Comparison of ENCODE assay signal across 17 cellular contexts in genomic region chr13:113321546-113321945, GRCh38. TPM values are rescaled to one million over a fixed set of nuclear protein-coding genes. Genes with fewer than 3 reads are reported as not detected.
A peak's percentile ranks its signal among the peaks of the same experiment; 100 is the strongest.
DNase-seq lines count a peak whose midpoint lies in the region; ATAC-seq, FAIRE-seq and TF ChIP-seq lines count a peak whose summit lies in the region.
"Had no signal": no experiment of that assay in that cellular context is flagged by ENCODE, and none has a peak within 500 bp of the region (broad histone marks: within the 10 kb centered on the region; RNA-seq: fewer than 3 reads in every experiment).

No MANE protein-coding gene starts in this region.

- no peak for TF ChIP-seq EP300 in K562 (IDR thresholded peaks at IDR 0.05; ENCODE audit: low read length)

- TF ChIP-seq CTCF in K562 (IDR thresholded peaks at IDR 0.05 in 2 of 3, conservative IDR thresholded peaks at IDR 0.05 in 1 of 3; ENCODE audit: insufficient read depth in 2 of 3, low read depth in 1 of 3, low read length in 3 of 3) (no peak), osteoblast (IDR thresholded peaks at IDR 0.05; ENCODE audit: extremely low read depth, low read depth, low read length) (no peak), vagina (IDR thresholded peaks at IDR 0.05) (no peak)

- H4K20me1 ChIP-seq in K562 (replicated peaks; ENCODE audit: control insufficient read depth, insufficient read depth, low read length) (no peaks in the 10 kb centered on the region), osteoblast (ENCODE audit: insufficient read depth, low read length) (peaks cover 9% of the 10 kb centered on the region)

- no peaks in the 10 kb centered on the region; a peak in 1 of 5 replicates for H3K4me1 ChIP-seq in K562 (replicated peaks in 1 of 2; ENCODE audit: control insufficient read depth in 2 of 2, insufficient read depth in 2 of 2, low read length in 2 of 2)
- no peaks in the 10 kb centered on the region for H3K4me1 ChIP-seq in osteoblast (ENCODE audit: insufficient read depth, low read length)
- H3K4me1 ChIP-seq in vagina: no peaks in the 10 kb centered on the region

- H3K79me2 ChIP-seq in K562 (ENCODE audit: control insufficient read depth, insufficient read depth, low read length) (no peaks in the 10 kb centered on the region), osteoblast (ENCODE audit: insufficient read depth, low read length) (peaks cover 30% of the 10 kb centered on the region)

- intact Hi-C loops in K562 (cut with micrococcal nuclease) (no loop called here), left colon (cut with DNase I, micrococcal nuclease) (no loop called here), vagina (cut with DNase I) (no loop called here)

- no peak for FAIRE-seq in K562 (lab: Jason Lieb, UNC)
- FAIRE-seq: A204.1, GM12878, HTR-8/SVneo had no signal

- CTCF ChIA-PET in K562 (lab: Yijun Ruan, JAX; ENCODE audit: low intra/inter-chr PET ratio): no interaction called here

- TF ChIP-seq RAD21 in K562 (CRISPR knock-in tag; conservative IDR thresholded peaks at IDR 0.05 in 1 of 2, IDR thresholded peaks at IDR 0.05 in 1 of 2): no peak

- in situ Hi-C loops in K562 (cut with MboI): no loop called here

- DNase-seq in H7 (peak; percentile 52), K562 (ENCODE audit: extremely low read depth in 1 of 4, low spot score in 3 of 4) (no peak), left colon (no peak), osteoblast (ENCODE audit: insufficient read length, low spot score, missing footprints) (peak; percentile 37), vagina (ENCODE audit: extremely low spot score in 2 of 2) (no peak), NCI-H2196 (lab: John Stamatoyannopoulos, UW; ENCODE audit: unreplicated experiment) (no peak)
- DNase-seq: C1 segment of cervical spinal cord; CD4-positive, alpha-beta memory T cell; DMS79; GM23248; HCEC 1CT; HFFc6 had no signal

- H3K36me3 ChIP-seq in H7 (replicated peaks; ENCODE audit: control insufficient read depth, insufficient read depth, low read length) (peaks cover 13% of the 10 kb centered on the region), K562 (ENCODE audit: control insufficient read depth, insufficient read depth, low read length) (peaks cover 64% of the 10 kb centered on the region; the same call in 2 of the 3 replicates), osteoblast (ENCODE audit: insufficient read depth, low read length) (peaks cover 44% of the 10 kb centered on the region), vagina (peaks cover 0 to 46% of the 10 kb centered on the region in 2 donors)

- H3K27ac ChIP-seq in K562 (ENCODE audit: extremely low read depth, low read depth, low read length) (no peak overlapping the region), osteoblast (ENCODE audit: low read depth, low read length) (no peak overlapping the region), vagina (no peak overlapping the region)
- H3K27ac ChIP-seq: GM23248 had no signal

- no peak overlapping the region; a peak in 1 of 4 replicates for H3K9ac ChIP-seq in K562 (ENCODE audit: insufficient read depth in 1 of 2, low read depth in 2 of 2, low read length in 2 of 2)
- H3K9ac ChIP-seq: GM23248 had no signal

- H3K4me3 ChIP-seq in H7 (ENCODE audit: insufficient read depth, low read depth, low read length) (no peak overlapping the region), K562 (no peak overlapping the region), osteoblast (ENCODE audit: insufficient read depth, low read length) (no peak overlapping the region), vagina (no peak overlapping the region)
- H3K4me3 ChIP-seq: GM12878, GM23248 had no signal

- H3K4me2 ChIP-seq in K562 (ENCODE audit: insufficient read depth, low read length) (no peak overlapping the region), osteoblast (ENCODE audit: insufficient read depth, low read length) (no peak overlapping the region)

- no TSS peak for BruUV-seq in K562 (replicated peaks; lab: Mats Ljungman, UMichigan)

- ATAC-seq in K562: no peak
- ATAC-seq in left colon: peak; percentile 8
- no peak for ATAC-seq in HG02852 (IDR thresholded peaks at IDR 0.05; ENCODE audit: unreplicated experiment)
- ATAC-seq: GM12878 had no signal

- TF ChIP-seq POLR2A in K562 (conservative IDR thresholded peaks at IDR 0.05) (no peak), vagina (IDR thresholded peaks at IDR 0.05) (no peak)

- no peaks in the 10 kb centered on the region for H3K9me1 ChIP-seq in K562 (ENCODE audit: control insufficient read depth, insufficient read depth, low read length)

- H3K9me3 ChIP-seq in K562 (replicated peaks; ENCODE audit: control insufficient read depth, insufficient read depth, low read depth, low read length) (no peaks in the 10 kb centered on the region), osteoblast (ENCODE audit: low read depth, low read length) (no peaks in the 10 kb centered on the region), vagina (no peaks in the 10 kb centered on the region)

- H3K27me3 ChIP-seq in H7 (ENCODE audit: control insufficient read depth, insufficient read depth, low read length) (no peaks in the 10 kb centered on the region), K562 (ENCODE audit: control insufficient read depth in 2 of 2, insufficient read depth in 2 of 2, low read length in 2 of 2) (no peaks in the 10 kb centered on the region), osteoblast (ENCODE audit: insufficient read depth, low read length) (no peaks in the 10 kb centered on the region), vagina (no peaks in the 10 kb centered on the region)

- no peak overlapping the region for H2AFZ ChIP-seq in K562 (ENCODE audit: low read depth, low read length)
- H2AFZ ChIP-seq in osteoblast (ENCODE audit: low read length): no peak overlapping the region
- H2AFZ ChIP-seq: GM23248 had no signal

- POLR2A ChIA-PET in K562 (lab: Yijun Ruan, JAX): interaction anchor here (0.6 to 0.7 kb wide), 2 partner anchors 11 to 14 kb away, joined by 3 to 4 read pairs; no protein-coding TSS in a partner anchor

- WGBS in K562 (ENCODE audit: insufficient coverage, low coverage, missing lambda C conversion rate): 89% methylated on average over 9 of the region's 22 CpGs

TF ChIP-seq in K562, 482 proteins besides CTCF, POLR2A, EP300 and RAD21:
- TF ChIP-seq POLR2G (IDR thresholded peaks at IDR 0.05; ENCODE audit: low read depth, low read length) (peak; percentile 42), ATF3 (IDR thresholded peaks at IDR 0.05) (no peak), ATF3 (CRISPR knock-in tag; conservative IDR thresholded peaks at IDR 0.05) (no peak)

RNA-seq across cellular contexts. Expression of gene LAMP1, which starts 24.5 kb away (rescaled TPM):
- total RNA-seq in H7 (2014; rRNA removed; shearing (Covaris generic)): 98.8 and 106 TPM in 2 replicates
- 39.3 and 68.8 TPM in 2 replicates for total RNA-seq in K562 (2011; cell fraction: chromatin; rRNA removed; ENCODE audit: low replicate concordance)
- 77.8 and 96.6 TPM in 2 replicates for total RNA-seq in K562 (2011; cell fraction: nucleolus; rRNA removed)
- total RNA-seq in K562 (2011; cell fraction: nucleoplasm; rRNA removed): 63.7 and 74.4 TPM in 2 replicates
- total RNA-seq in K562 (2014; rRNA removed) (30.9 and 32.5 TPM in 2 replicates), K562 (2014; rRNA removed; fragmentation: Illumina TruSeq; extraction: Trizol) (19.5 and 22.1 TPM in 2 replicates), K562 (2015; rRNA removed; fragmentation: Illumina TruSeq; extraction: Trizol) (34.8 and 35.6 TPM in 2 replicates), K562 (2021) (63.7 and 70.1 TPM in 2 replicates), left colon (100 to 1,000 TPM; 203 to 216 TPM), osteoblast (211 and 216 TPM in 2 replicates), vagina (77.8 TPM)
- polyA plus RNA-seq in K562 (2011; rRNA removed) (23.2 and 27.6 TPM in 2 replicates), K562 (2014; fragmentation: Illumina TruSeq; extraction: Trizol) (31.5 and 40.4 TPM in 2 replicates), K562 (2014; fragmentation: Nextera tagmentation; extraction: Ambion mirVana) (1 to 10 TPM; 2.2 to 2.5 TPM), K562 (2014; rRNA removed) (28.7 and 30.5 TPM in 2 replicates)
- 15.1 and 27.9 TPM in 2 replicates for polyA plus RNA-seq in K562 (2011; cell fraction: cytosol; rRNA removed)
- polyA plus RNA-seq in K562 (2011; cell fraction: nucleus; rRNA removed): 16.6 and 19.4 TPM in 2 replicates
- 54.3 and 67.2 TPM in 2 replicates for polyA plus RNA-seq in K562 (2012)
- polyA minus RNA-seq in K562 (2011; rRNA and poly(A)+ RNA removed): 18.6 and 26.5 TPM in 2 replicates
- polyA minus RNA-seq in K562 (2011; cell fraction: cytosol; rRNA and poly(A)+ RNA removed): 20.0 and 28.4 TPM in 2 replicates
- 5.0 and 7.4 TPM in 2 replicates for polyA minus RNA-seq in K562 (2011; cell fraction: nucleus; rRNA and poly(A)+ RNA removed)

RNA-seq across cellular contexts. Expression of gene GRTP1, which starts 42.4 kb away (rescaled TPM):
- 36.5 and 55.9 TPM in 2 replicates for total RNA-seq in H7 (2014; rRNA removed; shearing (Covaris generic))
- total RNA-seq in K562 (2011; cell fraction: chromatin; rRNA removed; ENCODE audit: low replicate concordance): 18.8 and 19.9 TPM in 2 replicates
- 13.2 and 14.3 TPM in 2 replicates for total RNA-seq in K562 (2011; cell fraction: nucleolus; rRNA removed)
- 19.1 and 25.3 TPM in 2 replicates for total RNA-seq in K562 (2011; cell fraction: nucleoplasm; rRNA removed)
- total RNA-seq in K562 (2014; rRNA removed) (7.9 and 9.9 TPM in 2 replicates), K562 (2014; rRNA removed; fragmentation: Illumina TruSeq; extraction: Trizol) (6.6 and 7.8 TPM in 2 replicates), K562 (2015; rRNA removed; fragmentation: Illumina TruSeq; extraction: Trizol) (8.4 and 9.0 TPM in 2 replicates), K562 (2021) (14.7 and 15.0 TPM in 2 replicates), left colon (10 to 100 TPM; 59.4 to 61.6 TPM), osteoblast (0.29 and 0.36 TPM in 2 replicates), vagina (15.0 TPM)
- polyA plus RNA-seq in K562 (2011; rRNA removed) (9.0 and 10.3 TPM in 2 replicates), K562 (2014; fragmentation: Illumina TruSeq; extraction: Trizol) (9.8 and 10.9 TPM in 2 replicates), K562 (2014; fragmentation: Nextera tagmentation; extraction: Ambion mirVana) (1 to 10 TPM in 1 of 2 experiments, under 1 TPM in 1; 0.28 to 1.6 TPM), K562 (2014; rRNA removed) (12.9 and 17.7 TPM in 2 replicates)
- polyA plus RNA-seq in K562 (2011; cell fraction: cytosol; rRNA removed): 7.6 and 7.7 TPM in 2 replicates
- polyA plus RNA-seq in K562 (2011; cell fraction: nucleus; rRNA removed): 9.9 and 10.2 TPM in 2 replicates
- 10.7 and 14.1 TPM in 2 replicates for polyA plus RNA-seq in K562 (2012)
- polyA minus RNA-seq in K562 (2011; rRNA and poly(A)+ RNA removed): 3.2 and 3.7 TPM in 2 replicates
- polyA minus RNA-seq in K562 (2011; cell fraction: cytosol; rRNA and poly(A)+ RNA removed): 6.2 and 9.0 TPM in 2 replicates
- polyA minus RNA-seq in K562 (2011; cell fraction: nucleus; rRNA and poly(A)+ RNA removed): 4.8 and 7.8 TPM in 2 replicates
- total RNA-seq: B cell, GM23248 had no signal

Comparison
In these comparisons a context has a peak if more than half of its experiments do, and no peak if none do; other contexts are left out.
1. DNase-seq: peak in H7 (single experiment) and osteoblast (single experiment); none in K562 (0 of 4), left colon (0 of 2), vagina (0 of 2) and NCI-H2196 (single experiment).